30 cellular contexts compared by ENCODE assay signal in genomic region chr2:222673273-222673672, GRCh38. TPM values are rescaled to one million over a fixed set of nuclear protein-coding genes. Genes with fewer than 3 reads are reported as not detected.
"Had no signal": no experiment of that assay in that cellular context is flagged by ENCODE, and none has a peak within 500 bp of the region (broad histone marks: within the 10 kb centered on the region; RNA-seq: fewer than 3 reads in every experiment).

No MANE protein-coding gene starts in this region.

- DNase-seq: activated B cell treated with CpG ODN at 0.5 μM for 24 hours; activated CD4-positive, alpha-beta memory T cell treated with anti-CD3 and anti-CD28 coated beads for 36 hours; activated CD4-positive, alpha-beta T cell treated with anti-CD3 and anti-CD28 coated beads for 4 hours; activated CD4-positive, alpha-beta T cell treated with anti-CD3 and anti-CD28 coated beads, Interleukin-2, amount 50 U/mL, for 1 hour; activated CD4-positive, CD25-positive, alpha-beta regulatory T cell treated with anti-CD3 and anti-CD28 coated beads, Interleukin-2, amount 50 U/mL, for 72 hours; activated CD8-positive, alpha-beta memory T cell treated with anti-CD3 and anti-CD28 coated beads, Interleukin-2, amount 50 U/mL, for 48 hours; activated effector memory CD4-positive, alpha-beta T cell treated with Interleukin-2 at 50 U/mL for 16 hours; activated naive CD4-positive, alpha-beta T cell treated with anti-CD3 and anti-CD28 coated beads, Interleukin-2, amount 10 ng/mL, durations not matched to agents 7 days and 5 days; activated naive CD8-positive, alpha-beta T cell treated with anti-CD3 and anti-CD28 coated beads, Interleukin-2, amount 50 U/mL, for 24 hours; activated T-cell treated with anti-CD3 and anti-CD28 coated beads, Interleukin-2, amount 50 U/mL, for 48 hours; amniotic stem cell; aorta; brain microvascular endothelial cell; central memory CD4-positive, alpha-beta T cell; MM.1S; MV-4-11; NCI-H1092; NCI-H1436 treated with DMSO at 0.1 percent for 48 hours; NCI-H1694 treated with DMSO at 0.1 percent for 48 hours; NCI-H2029; NCI-H524 treated with DMSO at 0.1 percent for 48 hours; PC-3; Right ventricle myocardium superior had no signal

- H3K4me2 ChIP-seq: KMS-11 had no signal

- H3K27ac ChIP-seq: brain microvascular endothelial cell, KMS-11 had no signal

- H3K27ac Mint-ChIP-seq: activated B cell treated with CpG ODN at 0.5 μM for 24 hours; activated CD4-positive, alpha-beta memory T cell treated with anti-CD3 and anti-CD28 coated beads for 36 hours; activated naive CD4-positive, alpha-beta T cell treated with anti-CD3 and anti-CD28 coated beads, Interleukin-2, amount 10 ng/mL, durations not matched to agents 7 days and 5 days; activated naive CD8-positive, alpha-beta T cell; activated naive CD8-positive, alpha-beta T cell treated with anti-CD3 and anti-CD28 coated beads, Interleukin-2, amount 50 U/mL, for 24 hours; T-helper 2 cell treated with Interferon-gamma antibody and Interleukin-4, amounts not matched to agents 5 μg/mL and 100 μg/mL, for 36 hours had no signal

- H3K9me3 Mint-ChIP-seq: activated B cell treated with CpG ODN at 0.5 μM for 24 hours; activated CD4-positive, alpha-beta memory T cell treated with anti-CD3 and anti-CD28 coated beads for 36 hours; activated naive CD4-positive, alpha-beta T cell treated with anti-CD3 and anti-CD28 coated beads, Interleukin-2, amount 10 ng/mL, durations not matched to agents 7 days and 5 days; activated naive CD8-positive, alpha-beta T cell treated with anti-CD3 and anti-CD28 coated beads, Interleukin-2, amount 50 U/mL, for 24 hours; T-helper 2 cell treated with Interferon-gamma antibody and Interleukin-4, amounts not matched to agents 5 μg/mL and 100 μg/mL, for 36 hours had no signal

- H3K36me3 ChIP-seq: brain microvascular endothelial cell had no signal

- ATAC-seq: activated naive CD8-positive, alpha-beta T cell treated with anti-CD3 and anti-CD28 coated beads, Interleukin-2, amount 50 U/mL, for 24 hours; PC-3 had no signal

- H3K36me3 Mint-ChIP-seq: activated CD4-positive, alpha-beta memory T cell treated with anti-CD3 and anti-CD28 coated beads for 36 hours; activated naive CD4-positive, alpha-beta T cell treated with anti-CD3 and anti-CD28 coated beads, Interleukin-2, amount 10 ng/mL, durations not matched to agents 7 days and 5 days had no signal

- H3K4me3 Mint-ChIP-seq: activated B cell treated with CpG ODN at 0.5 μM for 24 hours; activated CD4-positive, alpha-beta memory T cell treated with anti-CD3 and anti-CD28 coated beads for 36 hours; activated naive CD4-positive, alpha-beta T cell treated with anti-CD3 and anti-CD28 coated beads, Interleukin-2, amount 10 ng/mL, durations not matched to agents 7 days and 5 days; activated naive CD8-positive, alpha-beta T cell; activated naive CD8-positive, alpha-beta T cell treated with anti-CD3 and anti-CD28 coated beads, Interleukin-2, amount 50 U/mL, for 24 hours; T-helper 2 cell treated with Interferon-gamma antibody and Interleukin-4, amounts not matched to agents 5 μg/mL and 100 μg/mL, for 36 hours had no signal

- H3K9ac ChIP-seq: KMS-11 had no signal

RNA-seq across cellular contexts. Expression of gene MOGAT1, which starts 1.8 kb away (rescaled TPM):
- total RNA-seq: activated B cell treated with CpG ODN at 0.5 μM for 24 hours; activated CD4-positive, alpha-beta memory T cell treated with anti-CD3 and anti-CD28 coated beads for 36 hours; aorta; cerebellum; LHCN-M2; NCI-H460; PC-3; T-helper 1 cell treated with Interleukin-12 subunit alpha and Interleukin-12 subunit beta and Interleukin-4 antibody, amounts not matched to agents 30 ng/mL and 1 ng/mL, for 36 hours had no signal
- polyA plus RNA-seq: aorta had no signal
